10 cellular contexts compared by ENCODE assay signal in the genomic region with DNA sequence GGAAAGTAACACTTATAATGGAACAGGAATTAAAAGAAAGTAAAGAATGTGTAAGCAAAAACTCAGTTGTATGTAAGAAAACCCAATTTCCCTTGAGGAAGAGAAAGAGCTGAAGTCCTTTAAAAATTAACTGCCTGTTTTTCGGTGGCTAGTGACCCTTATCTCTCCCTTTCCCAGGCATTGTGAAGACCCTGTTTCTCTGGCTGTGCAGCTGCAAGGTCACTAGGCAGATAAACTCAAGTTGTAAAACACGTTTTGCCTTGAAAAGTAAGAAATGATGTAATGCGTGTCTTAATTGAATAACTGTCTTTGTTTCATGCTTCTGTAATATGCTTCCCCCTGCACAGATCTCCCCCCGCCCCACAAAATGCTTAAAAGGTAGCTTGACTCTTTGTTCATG. TPM values are rescaled to one million over a fixed set of nuclear protein-coding genes. Genes with fewer than 3 reads are reported as not detected.
DNase-seq lines count a peak whose midpoint lies in the region; ATAC-seq, FAIRE-seq and TF ChIP-seq lines count a peak whose summit lies in the region.
"Not testable (repeated sequence)": the region's sequence is repeated elsewhere in the genome, so short reads cannot be mapped to it uniquely, and the experiment has no call there.
"Had no signal": no experiment of that assay in that cellular context is flagged by ENCODE, and none has a peak within 500 bp of the region (broad histone marks: within the 10 kb centered on the region; RNA-seq: fewer than 3 reads in every experiment).

No MANE protein-coding gene starts in this region.

- DNase-seq in Caco-2; hepatocyte (ENCODE audit: low spot score); mesothelial cell of epicardium (ENCODE audit: low spot score in 2 of 2, unreplicated experiment in 2 of 2); pancreas: not testable (repeated sequence)
- DNase-seq in OCI-M1 (lab: John Stamatoyannopoulos, UW): peak; percentile 30

- H4K20me1 ChIP-seq in hepatocyte (ENCODE audit: insufficient read depth, poor library complexity, severe bottlenecking): not testable (repeated sequence)

- H3K79me2 ChIP-seq in hepatocyte: not testable (repeated sequence)

- TF ChIP-seq CTCF in Caco-2 (IDR thresholded peaks at IDR 0.05; ENCODE audit: insufficient read depth in 1 of 2, low read depth in 1 of 2, low read length in 1 of 2, severe bottlenecking in 1 of 2, unreplicated experiment in 1 of 2); brain (conservative IDR thresholded peaks at IDR 0.05); gastroesophageal sphincter (IDR thresholded peaks at IDR 0.05); hepatocyte (IDR thresholded peaks at IDR 0.05; ENCODE audit: poor library complexity); mesothelial cell of epicardium (IDR thresholded peaks at IDR 0.05; ENCODE audit: unreplicated experiment); pancreas (IDR thresholded peaks at IDR 0.05): not testable (repeated sequence)

- not testable (repeated sequence) for TF ChIP-seq POLR2A in gastroesophageal sphincter (IDR thresholded peaks at IDR 0.05)

- not testable (repeated sequence) for H3K4me3 ChIP-seq in Caco-2 (ENCODE audit: low read depth, low read length); gastroesophageal sphincter; hepatocyte; pancreas; skeletal muscle tissue (ENCODE audit: low read length in 3 of 3)

- BruUV-seq in Caco-2 (replicated peaks; lab: Mats Ljungman, UMichigan): not testable (repeated sequence)

- H3K27ac Mint-ChIP-seq in Caco-2 (ENCODE audit: unreplicated experiment) (peak overlapping the region; percentile 43), brain (peak overlapping the region in 3 of 5 experiments; percentile 87), mesothelial cell of epicardium (peak overlapping the region; percentile 95)

- intact Hi-C loops in Caco-2 (cut with micrococcal nuclease; ENCODE audit: unreplicated experiment); pancreas (cut with DNase I): not testable (repeated sequence)

- not testable (repeated sequence) for H2AFZ ChIP-seq in hepatocyte

- not testable (repeated sequence) for H3K36me3 ChIP-seq in Caco-2 (ENCODE audit: control insufficient read depth, insufficient read depth, low read length); gastroesophageal sphincter; hepatocyte (replicated peaks; ENCODE audit: insufficient read depth, low read depth); pancreas
- H3K36me3 ChIP-seq in skeletal muscle tissue (ENCODE audit: control insufficient read depth in 3 of 3, insufficient read depth in 3 of 3, low read length in 3 of 3): peaks cover 12 to 29% (median 26%) of the 10 kb centered on the region in 3 donors

- H3K27ac ChIP-seq in gastroesophageal sphincter (peak overlapping the region in 3 of 4 donors; percentile 35 to 69 (median 48)), hepatocyte (peak overlapping the region; percentile 90), pancreas (peak overlapping the region; percentile 17 to 68 (median 27)), skeletal muscle tissue (ENCODE audit: low read depth, low read length) (peak overlapping the region; percentile 36)

- peak overlapping the region in 1 of 3 donors; percentile 51 for H3K9ac ChIP-seq in skeletal muscle tissue (ENCODE audit: low read depth in 1 of 3, low read length in 3 of 3)

- FAIRE-seq in pancreas (lab: Jason Lieb, UNC): not testable (repeated sequence)

- not testable (repeated sequence) for ATAC-seq in gastroesophageal sphincter, pancreas

- not testable (repeated sequence) for H3K9me2 ChIP-seq in hepatocyte (replicated peaks; ENCODE audit: insufficient read depth)

- H3K4me2 ChIP-seq in hepatocyte: not testable (repeated sequence)

- not testable (repeated sequence) for H3K27me3 Mint-ChIP-seq in Caco-2 (ENCODE audit: insufficient read depth, unreplicated experiment); brain; mesothelial cell of epicardium (ENCODE audit: low read depth)

- WGBS in gastroesophageal sphincter (ENCODE audit: low coverage in 1 of 2), 2 donors: 48 to 60% methylated on average over 2 to 4 of the region's 4 CpGs
- 47% methylated on average over 4 of the region's 4 CpGs for WGBS in hepatocyte (ENCODE audit: low lambda C conversion rate, missing lambda C conversion rate)
- WGBS in pancreas, 2 donors: 28 to 32% methylated on average over 4 of the region's 4 CpGs

- H3K9me3 ChIP-seq in Caco-2; gastroesophageal sphincter; hepatocyte (ENCODE audit: low read depth); pancreas; skeletal muscle tissue (ENCODE audit: control insufficient read depth in 3 of 3, low read length in 3 of 3): not testable (repeated sequence)

- H3K27me3 ChIP-seq in Caco-2 (replicated peaks; ENCODE audit: control insufficient read depth, insufficient read depth, low read length); gastroesophageal sphincter; hepatocyte; pancreas; skeletal muscle tissue (ENCODE audit: control insufficient read depth in 3 of 3, insufficient read depth in 3 of 3, low read length in 3 of 3): not testable (repeated sequence)

- H3K4me3 Mint-ChIP-seq in Caco-2 (ENCODE audit: unreplicated experiment); brain; mesothelial cell of epicardium: not testable (repeated sequence)

- POLR2A ChIA-PET in Caco-2 (lab: Charles Lee): interaction anchor here (0.6 kb wide), 1 partner anchor 47 kb away, joined by 7 read pairs; no protein-coding TSS in a partner anchor

- H3K36me3 Mint-ChIP-seq in Caco-2 (ENCODE audit: insufficient read depth, unreplicated experiment); brain; mesothelial cell of epicardium: not testable (repeated sequence)

- H3K9me3 Mint-ChIP-seq in Caco-2 (ENCODE audit: unreplicated experiment); brain; mesothelial cell of epicardium: not testable (repeated sequence)

- not testable (repeated sequence) for H3K4me1 ChIP-seq in Caco-2
- peaks cover 0 to 21% (median 4%) of the 10 kb centered on the region in 3 donors for H3K4me1 ChIP-seq in gastroesophageal sphincter
- peaks cover 27% of the 10 kb centered on the region for H3K4me1 ChIP-seq in hepatocyte (ENCODE audit: insufficient read depth)
- H3K4me1 ChIP-seq in pancreas: peaks cover 19 to 24% (median 24%) of the 10 kb centered on the region in 3 donors
- H3K4me1 ChIP-seq in skeletal muscle tissue (ENCODE audit: control insufficient read depth in 3 of 3, insufficient read depth in 3 of 3, low read length in 3 of 3): peaks cover 41 to 75% (median 74%) of the 10 kb centered on the region in 3 donors

- TF ChIP-seq EP300 in gastroesophageal sphincter (IDR thresholded peaks at IDR 0.05): not testable (repeated sequence)

- H3K4me1 Mint-ChIP-seq in Caco-2 (ENCODE audit: low read depth, unreplicated experiment): not testable (repeated sequence)
- H3K4me1 Mint-ChIP-seq in brain (peaks cover 38% of the 10 kb centered on the region), mesothelial cell of epicardium (peaks cover 28% of the 10 kb centered on the region)

- CTCF ChIA-PET in Caco-2 (lab: Charles Lee): interaction anchor here (0.8 to 1.3 kb wide), 2 partner anchors 9 to 47 kb away, joined by 4 read pairs; no protein-coding TSS in a partner anchor

RNA-seq across cellular contexts. Expression of gene MYOM3, which starts 8.5 kb away (rescaled TPM):
- total RNA-seq in Caco-2 (2022) (not detected in 2 replicates), gastroesophageal sphincter (1 to 10 TPM in 1 of 4 donors, under 1 TPM in 1, not detected in 2; 0.31 to 2.4 TPM), hepatocyte (2.2 and 2.4 TPM in 2 replicates), mesothelial cell of epicardium (0.11 to 0.29 TPM (median 0.13 TPM) in 3 replicates), pancreas (1 to 10 TPM in 2 of 6 donors, under 1 TPM in 4; 0.38 to 1.7 (median 0.79) TPM), skeletal muscle tissue (340 TPM)
- polyA plus RNA-seq in brain (ENCODE audit: insufficient read depth, low read depth, low replicate concordance) (not detected), hepatocyte (0.67 and 2.0 TPM in 2 replicates), pancreas (1 to 10 TPM in 1 of 2 donors, under 1 TPM in 1; 0.77 to 1.2 TPM)
- total RNA-seq: CD4-positive, alpha-beta memory T cell had no signal
- polyA plus RNA-seq: CD4-positive, alpha-beta memory T cell had no signal

RNA-seq across cellular contexts. Expression of gene IL22RA1, which starts 39.5 kb away (rescaled TPM):
- total RNA-seq in Caco-2 (2022) (1.7 and 2.5 TPM in 2 replicates), gastroesophageal sphincter (under 1 TPM in 2 of 4 donors, not detected in 2; 0.57 to 0.58 TPM), hepatocyte (4.7 and 6.1 TPM in 2 replicates), mesothelial cell of epicardium (0.09 to 0.11 TPM in 2 of 3 replicates, not detected in the other), pancreas (100 to 1,000 TPM in 4 of 6 donors, 10 to 100 TPM in 2; 62.5 to 164 (median 123) TPM), skeletal muscle tissue (not detected)
- polyA plus RNA-seq in brain (ENCODE audit: insufficient read depth, low read depth, low replicate concordance) (not detected), hepatocyte (3.5 and 8.2 TPM in 2 replicates), pancreas (10 to 100 TPM; 68.8 to 87.5 TPM)
- total RNA-seq: CD4-positive, alpha-beta memory T cell; HFFc6 had no signal
- polyA plus RNA-seq: CD4-positive, alpha-beta memory T cell had no signal

Comparison
In these comparisons a context has a peak if more than half of its experiments do, and no peak if none do; other contexts are left out.
1. H3K27ac Mint-ChIP-seq: peak in every context shown above with its lines; median percentile 95 in mesothelial cell of epicardium; 87 in brain; 43 in Caco-2.
2. H3K27ac ChIP-seq: peak in every context shown above with its lines; median percentile 90 in hepatocyte; 48 in gastroesophageal sphincter; 36 in skeletal muscle tissue; 27 in pancreas.
3. RNA of gene MYOM3, which starts 8.5 kb away (total RNA-seq): 340 TPM in skeletal muscle tissue (single experiment); 2.2 to 2.4 TPM in hepatocyte, 0.38 to 1.7 TPM in pancreas, 0.31 to 2.4 TPM in gastroesophageal sphincter, 0.11 to 0.29 TPM in mesothelial cell of epicardium and not detected in Caco-2; every median in the first group is over 10 times any median in the second.